8 cellular contexts compared by ENCODE assay signal in the genomic region with DNA sequence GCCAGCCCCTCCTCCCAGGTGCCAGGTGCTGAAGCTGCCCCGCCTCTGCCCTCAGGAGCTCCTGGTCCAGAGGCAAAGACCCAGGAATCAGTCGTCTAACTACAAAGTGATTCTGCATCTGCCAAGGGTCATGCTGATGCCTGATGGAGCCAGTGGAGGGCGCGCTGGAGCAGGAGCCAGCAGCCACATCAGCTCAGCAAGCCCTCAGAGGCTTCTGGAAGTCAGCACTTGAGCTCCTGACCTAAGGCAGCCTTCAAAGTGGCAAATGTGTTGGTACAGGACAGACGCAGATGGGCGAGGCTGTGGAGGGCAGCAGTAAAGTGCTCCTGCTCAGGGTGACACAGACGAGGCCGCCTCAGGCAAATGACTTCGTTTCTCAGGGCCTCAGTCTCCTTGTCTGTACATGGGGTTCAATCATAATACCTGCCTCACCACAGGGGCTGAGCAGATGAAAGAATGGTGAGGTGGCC. TPM values are rescaled to one million over a fixed set of nuclear protein-coding genes. Genes with fewer than 3 reads are reported as not detected.
DNase-seq lines count a peak whose midpoint lies in the region; ATAC-seq, FAIRE-seq and TF ChIP-seq lines count a peak whose summit lies in the region.

No MANE protein-coding gene starts in this region.

- H3K79me1 ChIP-seq in IMR-90 (ENCODE audit: low read depth in 1 of 2, low read length in 2 of 2) = no peaks in the 10 kb centered on the region

- H3K9ac ChIP-seq in IMR-90 (ENCODE audit: low read depth, low read length) = no peak overlapping the region

- WGBS in IMR-90 (ENCODE audit: extremely low coverage in 2 of 2, insufficient read length in 1 of 2), 2 experiments = 45% methylated on average over 4 of the region's 9 CpGs; no CpG with 5 or more reads in 1 of the 2 experiments

- CTCF ChIA-PET in IMR-90 (lab: Yijun Ruan, JAX) = no interaction called here

- peak overlapping the region; percentile 61 for H2AK9ac ChIP-seq in IMR-90 (replicated peaks; ENCODE audit: low read depth, low read length, poor library complexity)

- no peak overlapping the region for H2BK15ac ChIP-seq in IMR-90 (ENCODE audit: low read depth, low read length)

- no peak overlapping the region for H2BK20ac ChIP-seq in IMR-90 (ENCODE audit: low read depth, low read length)

- DNase-seq in D721Med (ENCODE audit: insufficient read length, low spot score) (no peak), IMR-90 (peak; percentile 23), T follicular helper cell (ENCODE audit: low read depth) (peak; percentile 9), brain microvascular endothelial cell (peak; percentile 52), mucosa of descending colon (peak; percentile 60 to 81 (median 78)), GM19240 (ENCODE audit: insufficient read length, low spot score) (no peak), mesenteric fat pad (ENCODE audit: low spot score) (no peak)

- FAIRE-seq in D721Med (lab: Jason Lieb, UNC) = no peak

- TF ChIP-seq CTCF in D721Med (IDR thresholded peaks at IDR 0.05; ENCODE audit: insufficient read depth, missing control alignments) (peak; percentile 38), IMR-90 (conservative IDR thresholded peaks at IDR 0.05; ENCODE audit: low read depth, low read length) (peak; percentile 61), brain microvascular endothelial cell (IDR thresholded peaks at IDR 0.05; ENCODE audit: low read depth, low read length, missing control alignments) (peak; percentile 86), mucosa of descending colon (IDR thresholded peaks at IDR 0.05) (peak; percentile 69)

- no peak overlapping the region for H2BK120ac ChIP-seq in IMR-90 (ENCODE audit: low read depth, low read length)

- no peaks in the 10 kb centered on the region for H4K20me1 ChIP-seq in IMR-90 (ENCODE audit: insufficient read depth, low read length)

- peak overlapping the region; percentile 43 for H2AFZ ChIP-seq in IMR-90 (replicated peaks; ENCODE audit: low read length, poor library complexity)

- TF ChIP-seq POLR2A in IMR-90 (IDR thresholded peaks at IDR 0.05; ENCODE audit: low read depth, low read length) = no peak

- POLR2A ChIA-PET in IMR-90 (lab: Charles Lee; ENCODE audit: unreplicated experiment) = no interaction called here

- H3K27ac ChIP-seq in IMR-90 (ENCODE audit: insufficient read depth, low read length) = no peak overlapping the region
- no peak overlapping the region for H3K27ac ChIP-seq in brain microvascular endothelial cell

- H3K27me3 ChIP-seq in IMR-90 (ENCODE audit: control insufficient read depth, insufficient read depth, low read length) (no peaks in the 10 kb centered on the region), brain microvascular endothelial cell (replicated peaks) (no peaks in the 10 kb centered on the region)

- no TSS peak for BruUV-seq in IMR-90 (replicated peaks; lab: Mats Ljungman, UMichigan)

- dilution Hi-C loops in IMR-90 (cut with HindIII; ENCODE audit: low sequenced_read_pairs, unreplicated experiment) = no loop called here

- no peaks in the 10 kb centered on the region for H3K9me1 ChIP-seq in IMR-90 (ENCODE audit: insufficient read depth, low read length)

- no peak overlapping the region for H4K5ac ChIP-seq in IMR-90 (ENCODE audit: low read depth, low read length)

- H3K4me3 ChIP-seq in IMR-90 (ENCODE audit: insufficient read depth, low read depth, low read length) (no peak overlapping the region), brain microvascular endothelial cell (ENCODE audit: low read depth, low read length) (no peak overlapping the region), mucosa of descending colon (no peak overlapping the region)

- peak; percentile 58 for TF ChIP-seq RAD21 in IMR-90 (IDR thresholded peaks at IDR 0.05; ENCODE audit: low read length)

- H3K4ac ChIP-seq in IMR-90 (ENCODE audit: low read depth, low read length) = no peak overlapping the region

- H4K91ac ChIP-seq in IMR-90 (ENCODE audit: insufficient read depth, low read depth, low read length) = no peak overlapping the region

- no peak overlapping the region for H3K56ac ChIP-seq in IMR-90 (ENCODE audit: extremely low read depth, insufficient read depth, low read length)

- no peak overlapping the region for H3K14ac ChIP-seq in IMR-90 (replicated peaks; ENCODE audit: low read depth, low read length)

- ATAC-seq in IMR-90 (ENCODE audit: low read depth) = peak; percentile 79
- ATAC-seq in mucosa of descending colon = peak; percentile 84
- ATAC-seq in HG03457 (IDR thresholded peaks at IDR 0.05; ENCODE audit: unreplicated experiment) = no peak

- no peak overlapping the region for H3K23ac ChIP-seq in IMR-90 (ENCODE audit: low read depth, low read length)

- no peak overlapping the region for H3K4me2 ChIP-seq in IMR-90 (ENCODE audit: low read depth, low read length)

- H3K9me3 ChIP-seq in IMR-90 (ENCODE audit: control insufficient read depth, insufficient read depth, low read length) (no peaks in the 10 kb centered on the region), mucosa of descending colon (no peaks in the 10 kb centered on the region)

- intact Hi-C loops in IMR-90 (cut with micrococcal nuclease) (loop anchor here (1.0 kb wide), 2 partner anchors 91 to 225 kb away; no protein-coding TSS in a partner anchor), mucosa of descending colon (cut with DNase I, micrococcal nuclease) (no loop called here)

- H3K36me3 ChIP-seq in IMR-90 (ENCODE audit: control insufficient read depth, insufficient read depth, low read length) = peaks cover 33% of the 10 kb centered on the region
- H3K36me3 ChIP-seq in brain microvascular endothelial cell (replicated peaks) = peaks cover 36% of the 10 kb centered on the region
- no peaks in the 10 kb centered on the region for H3K36me3 ChIP-seq in mucosa of descending colon (ENCODE audit: low read depth)

- H3K18ac ChIP-seq in IMR-90 (ENCODE audit: low read depth, low read length) = no peak overlapping the region

- H3K4me1 ChIP-seq in IMR-90 (ENCODE audit: control insufficient read depth, insufficient read depth, low read length) = no peaks in the 10 kb centered on the region
- H3K4me1 ChIP-seq in mucosa of descending colon (ENCODE audit: low read depth) = no peaks in the 10 kb centered on the region

- in situ Hi-C loops in IMR-90 (cut with MboI; ENCODE audit: low sequenced_read_pairs) (no loop called here), brain microvascular endothelial cell (cut with HindIII; ENCODE audit: low pct_ligation_motif_present, low sequenced_read_pairs) (no loop called here)

- H4K8ac ChIP-seq in IMR-90 (ENCODE audit: low read depth in 2 of 2, low read length in 2 of 2) = no peak overlapping the region

- no peak overlapping the region for H2AK5ac ChIP-seq in IMR-90 (ENCODE audit: low read depth, low read length)

- H2BK5ac ChIP-seq in IMR-90 (ENCODE audit: low read depth, low read length, poor library complexity, severe bottlenecking) = no peak overlapping the region

TF ChIP-seq in IMR-90, 13 proteins besides CTCF, POLR2A, EP300 and RAD21:
- TF ChIP-seq, protein P1, sequence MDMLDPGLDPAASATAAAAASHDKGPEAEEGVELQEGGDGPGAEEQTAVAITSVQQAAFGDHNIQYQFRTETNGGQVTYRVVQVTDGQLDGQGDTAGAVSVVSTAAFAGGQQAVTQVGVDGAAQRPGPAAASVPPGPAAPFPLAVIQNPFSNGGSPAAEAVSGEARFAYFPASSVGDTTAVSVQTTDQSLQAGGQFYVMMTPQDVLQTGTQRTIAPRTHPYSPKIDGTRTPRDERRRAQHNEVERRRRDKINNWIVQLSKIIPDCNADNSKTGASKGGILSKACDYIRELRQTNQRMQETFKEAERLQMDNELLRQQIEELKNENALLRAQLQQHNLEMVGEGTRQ (IDR thresholded peaks at IDR 0.05; ENCODE audit: low read depth, low read length) = no peak
- TF ChIP-seq CEBPB (IDR thresholded peaks at IDR 0.05; ENCODE audit: low read depth, low read length) (no peak), SMC3 (IDR thresholded peaks at IDR 0.05; ENCODE audit: low read depth, low read length) (peak; percentile 51), RCOR1 (IDR thresholded peaks at IDR 0.05; ENCODE audit: insufficient replicate concordance, low read length) (no peak), FOS (IDR thresholded peaks at IDR 0.05; ENCODE audit: low read depth, low read length) (no peak)

RNA-seq across cellular contexts. Expression of a gene that starts 10.9 kb away (rescaled TPM):
- total RNA-seq in IMR-90 (2012; rRNA removed) (12.5 and 18.3 TPM in 2 replicates), mucosa of descending colon (10 to 100 TPM in 2 of 3 donors, 1 to 10 TPM in 1; 7.6 to 22.7 (median 11.9) TPM), mesenteric fat pad (20.5 TPM)
- polyA plus RNA-seq in IMR-90 (2012; rRNA removed) = 13.5 and 17.7 TPM in 2 replicates
- 10.0 and 16.4 TPM in 2 replicates for polyA plus RNA-seq in IMR-90 (2012; cell fraction: cytosol; rRNA removed)
- 8.3 and 11.2 TPM in 2 replicates for polyA plus RNA-seq in IMR-90 (2012; cell fraction: nucleus; rRNA removed; ENCODE audit: low replicate concordance)

RNA-seq across cellular contexts. Expression of a gene that starts 27.0 kb away (rescaled TPM):
- total RNA-seq in IMR-90 (2012; rRNA removed) (under 0.01 TPM in 1 of 2 replicates, not detected in the other), mucosa of descending colon (10 to 100 TPM in 2 of 3 donors, 1 to 10 TPM in 1; 6.5 to 22.6 (median 14.4) TPM), mesenteric fat pad (not detected)
- polyA plus RNA-seq in IMR-90 (2012; rRNA removed) = 0.06 TPM in 1 of 2 replicates, not detected in the other
- polyA plus RNA-seq in IMR-90 (2012; cell fraction: cytosol; rRNA removed) = 0.03 TPM in 1 of 2 replicates, not detected in the other
- polyA plus RNA-seq in IMR-90 (2012; cell fraction: nucleus; rRNA removed; ENCODE audit: low replicate concordance) = 0.02 TPM in 2 replicates

RNA-seq across cellular contexts. Expression of a gene that starts 33.7 kb away (rescaled TPM):
- total RNA-seq in IMR-90 (2012; rRNA removed) (under 0.01 TPM in 2 replicates), mucosa of descending colon (10 to 100 TPM in 2 of 3 donors, 1 to 10 TPM in 1; 3.7 to 32.4 (median 10.2) TPM), mesenteric fat pad (8.1 TPM)
- 0.05 TPM in 1 of 2 replicates, not detected in the other for polyA plus RNA-seq in IMR-90 (2012; rRNA removed)
- not detected in 2 replicates for polyA plus RNA-seq in IMR-90 (2012; cell fraction: cytosol; rRNA removed)
- polyA plus RNA-seq in IMR-90 (2012; cell fraction: nucleus; rRNA removed; ENCODE audit: low replicate concordance) = not detected in 2 replicates

Comparison
In these comparisons a context has a peak if more than half of its experiments do, and no peak if none do; other contexts are left out.
1. DNase-seq: peak in IMR-90 (single experiment), T follicular helper cell (single experiment), brain microvascular endothelial cell (single experiment) and mucosa of descending colon (3 of 3); none in D721Med (single experiment), GM19240 (single experiment) and mesenteric fat pad (single experiment).
2. Peak in every context shown above with its lines, with median percentiles within 50 percentile points of each other: CTCF ChIP-seq.